In the genomic region with DNA sequence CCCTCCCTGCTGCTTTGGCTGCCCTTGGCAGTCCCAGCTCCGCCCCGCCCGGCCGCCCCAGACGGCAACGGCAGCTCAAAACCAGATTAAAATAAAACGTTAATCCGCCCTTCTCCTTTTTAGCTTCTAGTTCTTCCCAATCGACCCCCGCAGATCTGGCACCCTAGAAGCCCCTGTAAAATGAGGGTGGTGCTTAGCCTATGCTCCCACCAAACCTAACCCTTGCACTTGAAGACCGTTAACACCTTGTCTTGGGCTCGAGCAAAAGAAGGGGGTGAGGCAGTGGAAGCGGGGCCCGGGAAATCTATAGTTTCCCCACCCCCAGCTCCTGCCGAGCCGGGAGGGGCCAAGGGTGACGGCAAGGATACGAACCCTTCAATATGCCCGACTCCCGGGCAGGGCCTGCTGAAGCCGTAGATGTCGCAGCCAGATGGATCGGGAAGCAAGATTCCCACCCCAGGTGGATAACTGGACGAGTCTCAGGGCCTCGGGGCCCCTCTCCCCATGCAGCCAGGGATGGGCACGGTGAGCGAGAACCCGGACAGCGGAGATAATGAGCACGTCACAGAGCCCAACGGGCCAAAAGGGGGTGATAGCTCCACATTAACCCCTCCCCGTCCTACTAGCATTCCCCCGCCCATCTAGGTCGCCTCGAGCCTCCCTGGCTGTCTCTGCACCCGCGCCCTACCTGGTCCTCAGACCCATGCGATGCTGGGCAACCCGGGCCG, we compare ENCODE assay signal across 1 cellular context.
A peak's percentile ranks its signal among the peaks of the same experiment; 100 is the strongest.
TF ChIP-seq lines count a peak whose summit lies in the region.

No MANE protein-coding gene starts in this region.

TF ChIP-seq in H1, 55 proteins besides CTCF, POLR2A, EP300 and RAD21 (continued from another document):
- TF ChIP-seq RNF2 (IDR thresholded peaks at IDR 0.05; ENCODE audit: borderline replicate concordance, low read depth, low read length, missing control alignments, poor library complexity, severe bottlenecking) (peak; percentile 16), TBP (IDR thresholded peaks at IDR 0.05; ENCODE audit: low read depth, low read length) (no peak)
- TF ChIP-seq, protein P1, sequence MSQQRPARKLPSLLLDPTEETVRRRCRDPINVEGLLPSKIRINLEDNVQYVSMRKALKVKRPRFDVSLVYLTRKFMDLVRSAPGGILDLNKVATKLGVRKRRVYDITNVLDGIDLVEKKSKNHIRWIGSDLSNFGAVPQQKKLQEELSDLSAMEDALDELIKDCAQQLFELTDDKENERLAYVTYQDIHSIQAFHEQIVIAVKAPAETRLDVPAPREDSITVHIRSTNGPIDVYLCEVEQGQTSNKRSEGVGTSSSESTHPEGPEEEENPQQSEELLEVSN (IDR thresholded peaks at IDR 0.05): peak; percentile 11; the same call in 1 of the 2 replicates
